8 cellular contexts compared by ENCODE assay signal in genomic region chr14:100376751-100377171, GRCh38. TPM values are rescaled to one million over a fixed set of nuclear protein-coding genes. Genes with fewer than 3 reads are reported as not detected.
DNase-seq lines count a peak whose midpoint lies in the region; ATAC-seq and TF ChIP-seq lines count a peak whose summit lies in the region.

No MANE protein-coding gene starts in this region.

- peak overlapping the region; percentile 88 for H3K4me2 ChIP-seq in HCT116 (ENCODE audit: low read length)

- H3K27me3 Mint-ChIP-seq in activated CD8-positive, alpha-beta T cell treated with anti-CD3 and anti-CD28 coated beads, Interleukin-2, amount 10 ng/mL, durations not matched to agents 7 days and 5 days (ENCODE audit: low read depth) = no peaks in the 10 kb centered on the region

- H3K36me3 Mint-ChIP-seq in activated CD8-positive, alpha-beta T cell treated with anti-CD3 and anti-CD28 coated beads, Interleukin-2, amount 10 ng/mL, durations not matched to agents 7 days and 5 days (ENCODE audit: low read depth) = peaks cover 37% of the 10 kb centered on the region

- peak overlapping the region; percentile 96 for H3K27ac Mint-ChIP-seq in activated CD8-positive, alpha-beta T cell treated with anti-CD3 and anti-CD28 coated beads, Interleukin-2, amount 10 ng/mL, durations not matched to agents 7 days and 5 days

- H3K9me3 Mint-ChIP-seq in activated CD8-positive, alpha-beta T cell treated with anti-CD3 and anti-CD28 coated beads, Interleukin-2, amount 10 ng/mL, durations not matched to agents 7 days and 5 days (ENCODE audit: insufficient read depth) = no peaks in the 10 kb centered on the region

- intact Hi-C loops in A673 (cut with micrococcal nuclease; ENCODE audit: unreplicated experiment) = loop anchor here (5.0 kb wide), 1 partner anchor 394 kb away; no protein-coding TSS in a partner anchor
- intact Hi-C loops in HCT116 (cut with micrococcal nuclease) = loop anchor here (2.0 to 5.0 kb wide), 2 partner anchors 72 to 89 kb away; no protein-coding TSS in a partner anchor

- H3K4me3 Mint-ChIP-seq in activated CD8-positive, alpha-beta T cell treated with anti-CD3 and anti-CD28 coated beads, Interleukin-2, amount 10 ng/mL, durations not matched to agents 7 days and 5 days = peak overlapping the region; percentile 95

- H3K4me3 ChIP-seq in A673 (ENCODE audit: low read depth, low read length, poor library complexity, severe bottlenecking) = peak overlapping the region; percentile 99
- peak overlapping the region; percentile 70 to 75 for H3K4me3 ChIP-seq in HCT116 (replicated peaks in 1 of 2; ENCODE audit: low read depth in 1 of 2, low read length in 2 of 2)
- peak overlapping the region; percentile 95 for H3K4me3 ChIP-seq in iPS-11a (ENCODE audit: low read depth, low read length)
- peak overlapping the region; percentile 93 to 96 for H3K4me3 ChIP-seq in stomach smooth muscle (ENCODE audit: low read length in 2 of 2)

- TF ChIP-seq RAD21 in HCT116 (IDR thresholded peaks at IDR 0.05; ENCODE audit: low read depth) = 0 out of 2 replicates have a peak, but pooled peaks have one; percentile 5

- RAD21 ChIA-PET in HCT116 (lab: Charles Lee; ENCODE audit: low non-redundant PET in 1 of 2, low total read pairs in 2 of 2, uncharacterized antibody in 2 of 2, unreplicated experiment in 2 of 2) = no interaction called here

- no peak for TF ChIP-seq POLR2A in HCT116 (IDR thresholded peaks at IDR 0.05; ENCODE audit: borderline replicate concordance, extremely low read depth, insufficient read depth, insufficient read length)

- H3K4me1 Mint-ChIP-seq in activated CD8-positive, alpha-beta T cell treated with anti-CD3 and anti-CD28 coated beads, Interleukin-2, amount 10 ng/mL, durations not matched to agents 7 days and 5 days (ENCODE audit: low read depth) = peaks cover 47% of the 10 kb centered on the region

- TSS peak; percentile 79 for BruUV-seq in A673 (replicated peaks; lab: Mats Ljungman, UMichigan)
- TSS peak; percentile 82 for BruUV-seq in HCT116 (replicated peaks; lab: Mats Ljungman, UMichigan)

- ATAC-seq in HCT116 (peak; percentile 57), GM18868 (IDR thresholded peaks at IDR 0.05; ENCODE audit: unreplicated experiment) (no peak)
- ATAC-seq in activated CD8-positive, alpha-beta T cell treated with anti-CD3 and anti-CD28 coated beads, Interleukin-2, amount 10 ng/mL, durations not matched to agents 7 days and 5 days = no peak

- no peaks in the 10 kb centered on the region for H3K9me2 ChIP-seq in HCT116 (ENCODE audit: insufficient read depth)

- H3K36me3 ChIP-seq in A673 (ENCODE audit: insufficient read depth, low read length, poor library complexity, severe bottlenecking) (no peaks in the 10 kb centered on the region), HCT116 (ENCODE audit: control insufficient read depth in 1 of 2, insufficient read depth in 2 of 2, low read length in 2 of 2) (no peaks in the 10 kb centered on the region), stomach smooth muscle (ENCODE audit: control insufficient read depth in 2 of 2, insufficient read depth in 2 of 2, low read length in 2 of 2) (peaks cover 2% of the 10 kb centered on the region in 2 donors)

- H3K9me3 ChIP-seq in A673 (ENCODE audit: low read depth, low read length, poor library complexity, severe bottlenecking) (no peaks in the 10 kb centered on the region), HCT116 (ENCODE audit: control insufficient read depth in 1 of 2, insufficient read depth in 1 of 2, low read depth in 1 of 2, low read length in 2 of 2) (no peaks in the 10 kb centered on the region), stomach smooth muscle (ENCODE audit: control insufficient read depth in 2 of 2, low read length in 2 of 2) (no peaks in the 10 kb centered on the region)

- TF ChIP-seq CTCF in A673 (conservative IDR thresholded peaks at IDR 0.05; ENCODE audit: low read depth, low read length) (no peak), HCT116 (IDR thresholded peaks at IDR 0.05 in 2 of 3, conservative IDR thresholded peaks at IDR 0.05 in 1 of 3; ENCODE audit: borderline replicate concordance in 1 of 3, insufficient read depth in 1 of 3, low read depth in 2 of 3, low read length in 2 of 3) (peak in 2 of 3 experiments; percentile 59 to 61; a peak in 4 of 6 replicates)

- DNase-seq in A673 (ENCODE audit: low spot score) (peak; percentile 54), HCT116 (ENCODE audit: low read depth, low spot score) (no peak), NCI-H2081 treated with DMSO at 0.1 percent for 48 hours (lab: John Stamatoyannopoulos, UW) (no peak), MV-4-11 (lab: John Stamatoyannopoulos, UW) (no peak)
- DNase-seq in activated CD8-positive, alpha-beta T cell treated with anti-CD3 and anti-CD28 coated beads, Interleukin-2, amount 10 ng/mL, durations not matched to agents 7 days and 5 days = no peak

- peak overlapping the region; percentile 29 for H2AFZ ChIP-seq in HCT116 (ENCODE audit: low read depth, low read length, poor library complexity, severe bottlenecking)

- CTCF ChIA-PET in A673 (lab: Charles Lee) = no interaction called here
- CTCF ChIA-PET in HCT116 (lab: Charles Lee) = interaction anchor here (0.6 to 1.4 kb wide), 3 partner anchors 9 to 63 kb away, joined by 4 to 7 read pairs (median 6); no protein-coding TSS in a partner anchor
- CTCF ChIA-PET in activated CD8-positive, alpha-beta T cell treated with anti-CD3 and anti-CD28 coated beads, Interleukin-2, amount 10 ng/mL, durations not matched to agents 7 days and 5 days (lab: Charles Lee) = interaction anchor here (0.8 to 4.2 kb wide), 9 partner anchors 10 to 277 kb away, joined by 3 to 22 read pairs (median 4); no protein-coding TSS in a partner anchor

- peaks cover 24% of the 10 kb centered on the region for H3K79me2 ChIP-seq in HCT116 (ENCODE audit: insufficient read depth, low read length)

- POLR2A ChIA-PET in A673 (lab: Charles Lee; ENCODE audit: low non-redundant PET) = no interaction called here
- POLR2A ChIA-PET in HCT116 (lab: Charles Lee) = no interaction called here
- POLR2A ChIA-PET in activated CD8-positive, alpha-beta T cell treated with anti-CD3 and anti-CD28 coated beads, Interleukin-2, amount 10 ng/mL, durations not matched to agents 7 days and 5 days (lab: Charles Lee) = interaction anchor here (0.6 kb wide), 1 partner anchor 528 kb away, joined by 3 read pairs; no protein-coding TSS in a partner anchor

- H3K9ac ChIP-seq in HCT116 (ENCODE audit: low read length) (peak overlapping the region; percentile 74), stomach smooth muscle (ENCODE audit: low read length in 2 of 2) (peak overlapping the region; percentile 84)

- H3K4me1 ChIP-seq in A673 (ENCODE audit: insufficient read depth, low read length, poor library complexity, severe bottlenecking) (peaks cover 5% of the 10 kb centered on the region), HCT116 (ENCODE audit: control insufficient read depth in 1 of 2, insufficient read depth in 2 of 2, low read length in 2 of 2) (peaks cover 12 to 19% of the 10 kb centered on the region in 2 experiments; a peak in 3 of 4 replicates), stomach smooth muscle (ENCODE audit: control insufficient read depth, insufficient read depth, low read length) (peaks cover 23% of the 10 kb centered on the region)

- no peaks in the 10 kb centered on the region for H3K27me3 ChIP-seq in A673 (replicated peaks; ENCODE audit: insufficient read depth, low read depth, low read length, poor library complexity)
- H3K27me3 ChIP-seq in HCT116 (ENCODE audit: insufficient read depth, low read length) = no peaks in the 10 kb centered on the region
- no peaks in the 10 kb centered on the region for H3K27me3 ChIP-seq in stomach smooth muscle (ENCODE audit: control insufficient read depth in 1 of 2, insufficient read depth in 2 of 2, low read length in 2 of 2)

- H3K27ac ChIP-seq in A673 (ENCODE audit: low read depth, low read length, poor library complexity, severe bottlenecking) (peak overlapping the region; percentile 96), HCT116 (ENCODE audit: low read depth, low read length) (peak overlapping the region; percentile 71), stomach smooth muscle (ENCODE audit: low read length) (peak overlapping the region; percentile 94)

- no peaks in the 10 kb centered on the region for H4K20me1 ChIP-seq in HCT116 (ENCODE audit: insufficient read depth)

TF ChIP-seq in HCT116, 20 proteins besides CTCF, POLR2A, EP300 and RAD21 (continues in another document):
- TF ChIP-seq FOSL1 (IDR thresholded peaks at IDR 0.05; ENCODE audit: low read depth) = no peak
- TF ChIP-seq REST (IDR thresholded peaks at IDR 0.05; ENCODE audit: low read depth) = no peak

RNA-seq across cellular contexts. Expression of gene WDR25, which starts 0.5 kb away (rescaled TPM):
- total RNA-seq in A673 (2021) = 8.7 and 9.4 TPM in 2 replicates
- total RNA-seq in HCT116 (2021; ENCODE audit: unreplicated experiment) = 6.6 TPM
- polyA plus RNA-seq in HCT116 (2012) = 7.1 and 8.3 TPM in 2 replicates
- 1 to 10 TPM; 7.2 to 7.9 TPM for total RNA-seq in activated CD8-positive, alpha-beta T cell treated with anti-CD3 and anti-CD28 coated beads, Interleukin-2, amount 10 ng/mL, durations not matched to agents 7 days and 5 days

RNA-seq across cellular contexts. Expression of gene SLC25A47, which starts 53.6 kb away (rescaled TPM):
- not detected in 2 replicates for total RNA-seq in A673 (2021)
- total RNA-seq in HCT116 (2021; ENCODE audit: unreplicated experiment) = 0.17 TPM
- not detected in 2 replicates for polyA plus RNA-seq in HCT116 (2012)
- not detected for total RNA-seq in activated CD8-positive, alpha-beta T cell treated with anti-CD3 and anti-CD28 coated beads, Interleukin-2, amount 10 ng/mL, durations not matched to agents 7 days and 5 days
